In the genomic region with DNA sequence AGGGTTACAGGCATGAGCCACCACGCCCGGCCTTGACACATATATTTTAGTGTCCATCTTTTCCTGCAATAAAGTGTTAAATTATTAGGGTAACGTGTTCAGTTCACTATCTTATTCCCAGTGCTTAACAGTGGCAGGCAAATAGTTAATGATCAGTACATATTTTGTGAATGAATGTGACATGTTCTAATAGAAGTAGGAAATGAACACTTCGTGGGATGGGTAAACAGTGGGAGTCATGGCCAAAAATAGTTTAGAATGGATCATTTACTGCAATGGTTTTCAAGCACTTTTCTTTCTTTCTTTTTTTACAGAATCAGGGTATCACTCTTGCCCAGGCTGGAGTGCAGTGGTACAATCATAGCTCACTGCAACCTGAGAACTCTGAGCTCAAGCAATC, we compare ENCODE assay signal across 11 cellular contexts. TPM values are rescaled to one million over a fixed set of nuclear protein-coding genes. Genes with fewer than 3 reads are reported as not detected.
"Had no signal": no experiment of that assay in that cellular context is flagged by ENCODE, and none has a peak within 500 bp of the region (broad histone marks: within the 10 kb centered on the region; RNA-seq: fewer than 3 reads in every experiment).

No MANE protein-coding gene starts in this region.

RNA-seq across cellular contexts. Expression of a gene that starts 22.0 kb away (rescaled TPM):
- total RNA-seq: activated CD4-positive, alpha-beta memory T cell treated with anti-CD3 and anti-CD28 coated beads for 36 hours; activated CD4-positive, alpha-beta memory T cell treated with anti-CD3 and anti-CD28 coated beads, Interleukin-2, amount 10 ng/mL, durations not matched to agents 7 days and 5 days; activated CD4-positive, alpha-beta T cell treated with anti-CD3 and anti-CD28 coated beads for 36 hours; activated CD4-positive, alpha-beta T cell treated with anti-CD3 and anti-CD28 coated beads, Interleukin-2, amount 10 ng/mL, durations not matched to agents 24 days and 14 days; activated CD4-positive, alpha-beta T cell treated with anti-CD3 and anti-CD28 coated beads, Interleukin-2, amount 10 ng/mL, durations not matched to agents 7 days and 5 days; activated CD8-positive, alpha-beta memory T cell treated with anti-CD3 and anti-CD28 coated beads for 36 hours; activated CD8-positive, alpha-beta T cell treated with anti-CD3 and anti-CD28 coated beads, Interleukin-2, amount 10 ng/mL, durations not matched to agents 7 days and 5 days; T-helper 1 cell treated with Interleukin-12 subunit alpha and Interleukin-12 subunit beta and Interleukin-4 antibody, amounts not matched to agents 30 ng/mL and 1 ng/mL, for 36 hours; T-helper 17 cell; T-helper 2 cell treated with Interferon-gamma antibody and Interleukin-4, amounts not matched to agents 100 ng/mL and 5 ng/mL, for 36 hours; WTC11 had no signal
